21 cellular contexts compared by ENCODE assay signal in the genomic region with DNA sequence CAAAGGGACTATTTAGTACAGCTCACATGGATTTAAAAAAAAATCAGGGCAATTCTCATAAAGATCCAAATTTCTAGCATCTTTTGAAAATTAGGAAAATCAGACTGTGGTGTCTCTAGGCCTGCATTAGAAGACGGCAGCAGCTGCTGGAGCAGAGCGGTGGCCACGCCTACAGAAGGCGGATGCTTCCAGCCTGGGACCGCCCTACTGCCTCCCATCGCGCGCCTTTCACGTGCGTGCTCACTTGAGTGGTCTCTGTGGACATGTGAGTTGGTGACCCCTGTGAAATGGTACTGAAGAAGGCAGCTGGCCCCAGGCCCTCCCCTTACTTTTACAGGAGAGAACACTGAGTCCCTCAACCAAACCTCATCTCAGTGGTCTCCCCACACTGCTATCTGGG.
"Had no signal": no experiment of that assay in that cellular context is flagged by ENCODE, and none has a peak within 500 bp of the region (broad histone marks: within the 10 kb centered on the region; RNA-seq: fewer than 3 reads in every experiment).

No MANE protein-coding gene starts in this region.

- DNase-seq: activated CD4-positive, alpha-beta memory T cell treated with anti-CD3 and anti-CD28 coated beads for 36 hours; activated CD4-positive, alpha-beta T cell treated with anti-CD3 and anti-CD28 coated beads for 4 hours; activated CD8-positive, alpha-beta memory T cell treated with anti-CD3 and anti-CD28 coated beads, Interleukin-2, amount 10 ng/mL, durations not matched to agents 7 days and 5 days; aorta; dermis blood vessel endothelial cell; effector CD8-positive, alpha-beta T cell; foreskin keratinocyte; hippocampal formation; kidney glomerular epithelial cell; left ventricle myocardium inferior; midbrain; retina; stimulated activated CD4-positive, alpha-beta T cell treated with anti-CD3 and anti-CD28 coated beads, Interleukin-4, amount 100 ng/mL, for 24 hours; stimulated activated naive CD8-positive, alpha-beta T cell treated with anti-CD3 and anti-CD28 coated beads, Interleukin-15, amount 100 ng/mL, for 72 hours; T-helper 1 cell; uterus had no signal

- H3K4me1 ChIP-seq: foreskin keratinocyte, left ventricle myocardium inferior, uterus had no signal

- H3K27me3 Mint-ChIP-seq: activated CD4-positive, alpha-beta memory T cell treated with anti-CD3 and anti-CD28 coated beads for 36 hours; activated CD8-positive, alpha-beta memory T cell treated with anti-CD3 and anti-CD28 coated beads, Interleukin-2, amount 10 ng/mL, durations not matched to agents 7 days and 5 days; brain; natural killer cell treated with Interleukin-12 subunit alpha and Interleukin-12 subunit beta and Interleukin-15 and Interleukin-18, amount 100 ng/mL, for 72 hours; progenitor cell of endocrine pancreas; stimulated activated naive CD8-positive, alpha-beta T cell treated with anti-CD3 and anti-CD28 coated beads, Interleukin-15, amount 100 ng/mL, for 72 hours had no signal

- H3K36me3 ChIP-seq: left ventricle myocardium inferior, uterus had no signal

- H3K4me3 Mint-ChIP-seq: activated CD4-positive, alpha-beta memory T cell treated with anti-CD3 and anti-CD28 coated beads for 36 hours; activated CD8-positive, alpha-beta memory T cell treated with anti-CD3 and anti-CD28 coated beads, Interleukin-2, amount 10 ng/mL, durations not matched to agents 7 days and 5 days; brain; natural killer cell treated with Interleukin-12 subunit alpha and Interleukin-12 subunit beta and Interleukin-15 and Interleukin-18, amount 100 ng/mL, for 72 hours; stimulated activated naive CD8-positive, alpha-beta T cell treated with anti-CD3 and anti-CD28 coated beads, Interleukin-15, amount 100 ng/mL, for 72 hours had no signal

- H3K27me3 ChIP-seq: foreskin keratinocyte, tibial nerve, uterus had no signal

- H3K36me3 Mint-ChIP-seq: activated naive CD4-positive, alpha-beta T cell treated with anti-CD3 and anti-CD28 coated beads, Interleukin-2, amount 50 U/mL, for 72 hours; natural killer cell treated with Interleukin-12 subunit alpha and Interleukin-12 subunit beta and Interleukin-15 and Interleukin-18, amount 100 ng/mL, for 72 hours had no signal

- ATAC-seq: activated CD8-positive, alpha-beta memory T cell treated with anti-CD3 and anti-CD28 coated beads, Interleukin-2, amount 10 ng/mL, durations not matched to agents 7 days and 5 days; activated naive CD4-positive, alpha-beta T cell treated with anti-CD3 and anti-CD28 coated beads, Interleukin-2, amount 50 U/mL, for 72 hours; foreskin keratinocyte; stimulated activated naive CD8-positive, alpha-beta T cell treated with anti-CD3 and anti-CD28 coated beads, Interleukin-15, amount 100 ng/mL, for 72 hours had no signal

- H3K9me3 ChIP-seq: left ventricle myocardium inferior, tibial nerve, uterus had no signal

- H3K9me3 Mint-ChIP-seq: activated CD4-positive, alpha-beta memory T cell treated with anti-CD3 and anti-CD28 coated beads for 36 hours; activated naive CD4-positive, alpha-beta T cell treated with anti-CD3 and anti-CD28 coated beads, Interleukin-2, amount 50 U/mL, for 72 hours; brain; natural killer cell treated with Interleukin-12 subunit alpha and Interleukin-12 subunit beta and Interleukin-15 and Interleukin-18, amount 100 ng/mL, for 72 hours; stimulated activated naive CD8-positive, alpha-beta T cell treated with anti-CD3 and anti-CD28 coated beads, Interleukin-15, amount 100 ng/mL, for 72 hours had no signal

- H3K4me3 ChIP-seq: left ventricle myocardium inferior, tibial nerve, uterus had no signal

- H3K27ac ChIP-seq: foreskin keratinocyte, left ventricle myocardium inferior, uterus had no signal

- H3K27ac Mint-ChIP-seq: activated CD4-positive, alpha-beta memory T cell treated with anti-CD3 and anti-CD28 coated beads for 36 hours; activated CD8-positive, alpha-beta memory T cell treated with anti-CD3 and anti-CD28 coated beads, Interleukin-2, amount 10 ng/mL, durations not matched to agents 7 days and 5 days; progenitor cell of endocrine pancreas; stimulated activated naive CD8-positive, alpha-beta T cell treated with anti-CD3 and anti-CD28 coated beads, Interleukin-15, amount 100 ng/mL, for 72 hours had no signal
